In the genomic region with DNA sequence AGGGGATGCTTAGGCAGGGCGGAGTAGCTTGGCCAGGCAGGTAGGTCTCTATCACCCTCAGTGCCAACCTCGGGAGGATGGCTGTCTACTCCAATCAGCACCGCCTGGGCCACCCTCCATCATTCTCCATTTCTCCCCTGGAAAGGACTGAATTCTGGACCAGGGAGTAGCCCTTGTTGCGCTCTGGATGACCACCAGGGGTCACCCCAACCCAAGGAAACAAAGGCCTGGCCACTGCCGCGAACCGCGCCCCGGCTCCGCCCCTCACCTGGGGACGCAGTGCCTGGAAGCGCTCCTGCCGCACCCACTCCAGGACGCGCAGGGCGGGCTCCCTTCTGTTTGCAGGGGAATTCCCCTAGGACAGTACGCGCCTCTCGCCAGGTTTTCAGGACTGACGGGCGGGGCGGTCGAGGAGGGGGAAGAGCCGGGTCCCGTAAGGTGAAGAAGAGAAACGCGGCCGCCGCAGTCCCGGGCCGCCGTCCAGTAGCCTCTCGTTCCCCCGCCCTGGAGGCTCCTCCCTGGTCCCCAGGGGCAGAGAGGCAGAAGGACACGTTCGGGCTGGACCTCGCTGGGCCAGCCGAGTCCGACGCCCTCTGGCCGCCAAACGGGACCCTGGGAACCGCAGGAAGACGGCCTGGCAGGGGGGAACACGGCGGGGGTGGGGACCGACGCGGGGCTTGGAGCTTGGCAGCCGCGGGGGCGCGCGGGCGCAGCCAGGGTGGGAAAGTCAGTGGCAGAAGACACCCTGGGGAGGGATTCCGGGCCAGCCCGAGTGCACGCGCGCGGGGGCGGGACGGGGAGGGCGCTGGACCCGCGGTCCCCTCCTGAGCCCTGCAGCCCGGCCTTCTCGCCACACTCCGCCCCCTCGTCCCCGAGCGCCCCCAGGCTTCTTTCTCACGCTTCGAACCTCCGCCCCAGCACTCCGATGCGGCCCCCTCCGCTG, we compare ENCODE assay signal across 2 cellular contexts.
A peak's percentile ranks its signal among the peaks of the same experiment; 100 is the strongest.
TF ChIP-seq lines count a peak whose summit lies in the region.

No MANE protein-coding gene starts in this region.

TF ChIP-seq in A549, 52 proteins besides CTCF, POLR2A, EP300 and RAD21:
- no peak for TF ChIP-seq EHF (CRISPR knock-in tag; IDR thresholded peaks at IDR 0.05)
- TF ChIP-seq, protein P1, sequence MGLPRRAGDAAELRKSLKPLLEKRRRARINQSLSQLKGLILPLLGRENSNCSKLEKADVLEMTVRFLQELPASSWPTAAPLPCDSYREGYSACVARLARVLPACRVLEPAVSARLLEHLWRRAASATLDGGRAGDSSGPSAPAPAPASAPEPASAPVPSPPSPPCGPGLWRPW (IDR thresholded peaks at IDR 0.05): no peak
- TF ChIP-seq CEBPB (IDR thresholded peaks at IDR 0.05): no peak
- TF ChIP-seq SMC3 (IDR thresholded peaks at IDR 0.05): peak; percentile 86

TF ChIP-seq in HepG2, 621 proteins besides CTCF, POLR2A, EP300 and RAD21 (continues in another document):
- TF ChIP-seq ZNF737 (CRISPR knock-in tag; IDR thresholded peaks at IDR 0.05; ENCODE audit: borderline replicate concordance): no peak
- peak; percentile 92 for TF ChIP-seq HNRNPLL (IDR thresholded peaks at IDR 0.05; ENCODE audit: low read depth, low read length, poor library complexity, severe bottlenecking)
- peak; percentile 90 for TF ChIP-seq ZNF777 (CRISPR knock-in tag; IDR thresholded peaks at IDR 0.05)
- TF ChIP-seq KDM4B (CRISPR knock-in tag; IDR thresholded peaks at IDR 0.05): no peak
- no peak for TF ChIP-seq LCORL (IDR thresholded peaks at IDR 0.05)
- TF ChIP-seq LCORL (CRISPR knock-in tag; IDR thresholded peaks at IDR 0.05): peak; percentile 75
- peak; percentile 33; the same call in 1 of the 2 replicates for TF ChIP-seq ZNF12 (CRISPR knock-in tag; IDR thresholded peaks at IDR 0.05)
- TF ChIP-seq ZNF431 (CRISPR knock-in tag; IDR thresholded peaks at IDR 0.05; ENCODE audit: borderline replicate concordance, low read depth): no peak
- TF ChIP-seq ZNF747 (CRISPR knock-in tag; IDR thresholded peaks at IDR 0.05; ENCODE audit: borderline replicate concordance): no peak
- TF ChIP-seq HNF4A (CRISPR knock-in tag; IDR thresholded peaks at IDR 0.05): no peak
- TF ChIP-seq RBAK (CRISPR knock-in tag; IDR thresholded peaks at IDR 0.05): no peak
- no peak for TF ChIP-seq ZNF569 (CRISPR knock-in tag; IDR thresholded peaks at IDR 0.05; ENCODE audit: borderline replicate concordance)
- TF ChIP-seq, protein P2, sequence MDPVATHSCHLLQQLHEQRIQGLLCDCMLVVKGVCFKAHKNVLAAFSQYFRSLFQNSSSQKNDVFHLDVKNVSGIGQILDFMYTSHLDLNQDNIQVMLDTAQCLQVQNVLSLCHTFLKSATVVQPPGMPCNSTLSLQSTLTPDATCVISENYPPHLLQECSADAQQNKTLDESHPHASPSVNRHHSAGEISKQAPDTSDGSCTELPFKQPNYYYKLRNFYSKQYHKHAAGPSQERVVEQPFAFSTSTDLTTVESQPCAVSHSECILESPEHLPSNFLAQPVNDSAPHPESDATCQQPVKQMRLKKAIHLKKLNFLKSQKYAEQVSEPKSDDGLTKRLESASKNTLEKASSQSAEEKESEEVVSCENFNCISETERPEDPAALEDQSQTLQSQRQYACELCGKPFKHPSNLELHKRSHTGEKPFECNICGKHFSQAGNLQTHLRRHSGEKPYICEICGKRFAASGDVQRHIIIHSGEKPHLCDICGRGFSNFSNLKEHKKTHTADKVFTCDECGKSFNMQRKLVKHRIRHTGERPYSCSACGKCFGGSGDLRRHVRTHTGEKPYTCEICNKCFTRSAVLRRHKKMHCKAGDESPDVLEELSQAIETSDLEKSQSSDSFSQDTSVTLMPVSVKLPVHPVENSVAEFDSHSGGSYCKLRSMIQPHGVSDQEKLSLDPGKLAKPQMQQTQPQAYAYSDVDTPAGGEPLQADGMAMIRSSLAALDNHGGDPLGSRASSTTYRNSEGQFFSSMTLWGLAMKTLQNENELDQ (CRISPR knock-in tag; IDR thresholded peaks at IDR 0.05; ENCODE audit: borderline replicate concordance): no peak
- TF ChIP-seq, protein P3, sequence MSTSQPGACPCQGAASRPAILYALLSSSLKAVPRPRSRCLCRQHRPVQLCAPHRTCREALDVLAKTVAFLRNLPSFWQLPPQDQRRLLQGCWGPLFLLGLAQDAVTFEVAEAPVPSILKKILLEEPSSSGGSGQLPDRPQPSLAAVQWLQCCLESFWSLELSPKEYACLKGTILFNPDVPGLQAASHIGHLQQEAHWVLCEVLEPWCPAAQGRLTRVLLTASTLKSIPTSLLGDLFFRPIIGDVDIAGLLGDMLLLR (CRISPR knock-in tag; IDR thresholded peaks at IDR 0.05): 0 out of 2 replicates have a peak, but pooled peaks have one; percentile 24
- TF ChIP-seq ZNF546 (CRISPR knock-in tag; conservative IDR thresholded peaks at IDR 0.05): no peak
- TF ChIP-seq CENPBD1 (CRISPR knock-in tag; IDR thresholded peaks at IDR 0.05; ENCODE audit: borderline replicate concordance, low read depth): no peak
- TF ChIP-seq, protein P4, sequence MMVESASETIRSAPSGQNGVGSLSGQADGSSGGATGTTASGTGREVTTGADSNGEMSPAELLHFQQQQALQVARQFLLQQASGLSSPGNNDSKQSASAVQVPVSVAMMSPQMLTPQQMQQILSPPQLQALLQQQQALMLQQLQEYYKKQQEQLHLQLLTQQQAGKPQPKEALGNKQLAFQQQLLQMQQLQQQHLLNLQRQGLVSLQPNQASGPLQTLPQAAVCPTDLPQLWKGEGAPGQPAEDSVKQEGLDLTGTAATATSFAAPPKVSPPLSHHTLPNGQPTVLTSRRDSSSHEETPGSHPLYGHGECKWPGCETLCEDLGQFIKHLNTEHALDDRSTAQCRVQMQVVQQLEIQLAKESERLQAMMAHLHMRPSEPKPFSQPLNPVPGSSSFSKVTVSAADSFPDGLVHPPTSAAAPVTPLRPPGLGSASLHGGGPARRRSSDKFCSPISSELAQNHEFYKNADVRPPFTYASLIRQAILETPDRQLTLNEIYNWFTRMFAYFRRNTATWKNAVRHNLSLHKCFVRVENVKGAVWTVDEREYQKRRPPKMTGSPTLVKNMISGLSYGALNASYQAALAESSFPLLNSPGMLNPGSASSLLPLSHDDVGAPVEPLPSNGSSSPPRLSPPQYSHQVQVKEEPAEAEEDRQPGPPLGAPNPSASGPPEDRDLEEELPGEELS (CRISPR knock-in tag; IDR thresholded peaks at IDR 0.05): no peak
- TF ChIP-seq RXRB (CRISPR knock-in tag; IDR thresholded peaks at IDR 0.05; ENCODE audit: borderline replicate concordance): peak; percentile 33; the same call in 1 of the 2 replicates
- no peak for TF ChIP-seq MBNL3 (CRISPR knock-in tag; conservative IDR thresholded peaks at IDR 0.05)
- TF ChIP-seq NFKBIZ (CRISPR knock-in tag; IDR thresholded peaks at IDR 0.05): no peak
- TF ChIP-seq KAT8 (CRISPR knock-in tag; IDR thresholded peaks at IDR 0.05): peak; percentile 29; the same call in 1 of the 2 replicates
- TF ChIP-seq TEAD3 (CRISPR knock-in tag; optimal IDR thresholded peaks at IDR 0.05; ENCODE audit: borderline replicate concordance): no peak
- TF ChIP-seq ZNF34 (CRISPR knock-in tag; IDR thresholded peaks at IDR 0.05; ENCODE audit: borderline replicate concordance): no peak
- no peak for TF ChIP-seq ZBTB43 (CRISPR knock-in tag; conservative IDR thresholded peaks at IDR 0.05)
- TF ChIP-seq KAT7 (CRISPR knock-in tag; IDR thresholded peaks at IDR 0.05; ENCODE audit: borderline replicate concordance): no peak
- TF ChIP-seq PBX2 (CRISPR knock-in tag; IDR thresholded peaks at IDR 0.05): no peak
- 0 out of 2 replicates have a peak, but pooled peaks have one; percentile 33 for TF ChIP-seq MZF1 (CRISPR knock-in tag; IDR thresholded peaks at IDR 0.05; ENCODE audit: borderline replicate concordance)
- TF ChIP-seq BCLAF1 (IDR thresholded peaks at IDR 0.05): no peak
- TF ChIP-seq SMAD1 (CRISPR knock-in tag; IDR thresholded peaks at IDR 0.05; ENCODE audit: borderline replicate concordance, low read depth): peak; percentile 40; the same call in 1 of the 2 replicates
- TF ChIP-seq SKI (IDR thresholded peaks at IDR 0.05; ENCODE audit: partially characterized antibody): no peak
- peak; percentile 34; the same call in 1 of the 2 replicates for TF ChIP-seq ZNF839 (CRISPR knock-in tag; IDR thresholded peaks at IDR 0.05; ENCODE audit: borderline replicate concordance)
- no peak for TF ChIP-seq AHDC1 (CRISPR knock-in tag; IDR thresholded peaks at IDR 0.05; ENCODE audit: borderline replicate concordance)
- TF ChIP-seq ZNF263 (CRISPR knock-in tag; IDR thresholded peaks at IDR 0.05): no peak
- TF ChIP-seq XBP1 (CRISPR knock-in tag; IDR thresholded peaks at IDR 0.05): no peak
- TF ChIP-seq ZNF782 (CRISPR knock-in tag; IDR thresholded peaks at IDR 0.05; ENCODE audit: borderline replicate concordance): no peak
